1 cellular context compared by ENCODE assay signal in the genomic region with DNA sequence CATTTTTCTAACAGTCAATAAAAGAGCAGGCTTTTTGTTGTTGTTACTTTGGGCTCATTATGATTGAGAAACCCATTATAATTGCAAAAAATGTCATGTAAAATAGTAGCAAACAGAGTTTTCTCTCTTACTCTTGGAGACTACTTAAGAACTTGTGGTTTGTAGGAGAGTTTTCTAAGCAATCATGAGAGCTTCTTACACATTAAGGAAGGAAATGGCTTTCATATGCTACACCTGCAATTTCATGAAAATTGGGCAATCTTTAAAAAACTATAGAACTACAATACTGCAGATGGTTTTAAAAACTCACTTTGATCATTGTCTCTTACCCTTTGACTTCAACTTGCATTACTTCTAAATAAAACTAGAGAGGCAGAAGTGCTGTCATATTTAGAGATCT.
TF ChIP-seq lines count a peak whose summit lies in the region.

No MANE protein-coding gene starts in this region.

TF ChIP-seq in GM23338, 12 proteins besides CTCF, POLR2A, EP300 and RAD21 (continued from another document):
- TF ChIP-seq, protein P1, sequence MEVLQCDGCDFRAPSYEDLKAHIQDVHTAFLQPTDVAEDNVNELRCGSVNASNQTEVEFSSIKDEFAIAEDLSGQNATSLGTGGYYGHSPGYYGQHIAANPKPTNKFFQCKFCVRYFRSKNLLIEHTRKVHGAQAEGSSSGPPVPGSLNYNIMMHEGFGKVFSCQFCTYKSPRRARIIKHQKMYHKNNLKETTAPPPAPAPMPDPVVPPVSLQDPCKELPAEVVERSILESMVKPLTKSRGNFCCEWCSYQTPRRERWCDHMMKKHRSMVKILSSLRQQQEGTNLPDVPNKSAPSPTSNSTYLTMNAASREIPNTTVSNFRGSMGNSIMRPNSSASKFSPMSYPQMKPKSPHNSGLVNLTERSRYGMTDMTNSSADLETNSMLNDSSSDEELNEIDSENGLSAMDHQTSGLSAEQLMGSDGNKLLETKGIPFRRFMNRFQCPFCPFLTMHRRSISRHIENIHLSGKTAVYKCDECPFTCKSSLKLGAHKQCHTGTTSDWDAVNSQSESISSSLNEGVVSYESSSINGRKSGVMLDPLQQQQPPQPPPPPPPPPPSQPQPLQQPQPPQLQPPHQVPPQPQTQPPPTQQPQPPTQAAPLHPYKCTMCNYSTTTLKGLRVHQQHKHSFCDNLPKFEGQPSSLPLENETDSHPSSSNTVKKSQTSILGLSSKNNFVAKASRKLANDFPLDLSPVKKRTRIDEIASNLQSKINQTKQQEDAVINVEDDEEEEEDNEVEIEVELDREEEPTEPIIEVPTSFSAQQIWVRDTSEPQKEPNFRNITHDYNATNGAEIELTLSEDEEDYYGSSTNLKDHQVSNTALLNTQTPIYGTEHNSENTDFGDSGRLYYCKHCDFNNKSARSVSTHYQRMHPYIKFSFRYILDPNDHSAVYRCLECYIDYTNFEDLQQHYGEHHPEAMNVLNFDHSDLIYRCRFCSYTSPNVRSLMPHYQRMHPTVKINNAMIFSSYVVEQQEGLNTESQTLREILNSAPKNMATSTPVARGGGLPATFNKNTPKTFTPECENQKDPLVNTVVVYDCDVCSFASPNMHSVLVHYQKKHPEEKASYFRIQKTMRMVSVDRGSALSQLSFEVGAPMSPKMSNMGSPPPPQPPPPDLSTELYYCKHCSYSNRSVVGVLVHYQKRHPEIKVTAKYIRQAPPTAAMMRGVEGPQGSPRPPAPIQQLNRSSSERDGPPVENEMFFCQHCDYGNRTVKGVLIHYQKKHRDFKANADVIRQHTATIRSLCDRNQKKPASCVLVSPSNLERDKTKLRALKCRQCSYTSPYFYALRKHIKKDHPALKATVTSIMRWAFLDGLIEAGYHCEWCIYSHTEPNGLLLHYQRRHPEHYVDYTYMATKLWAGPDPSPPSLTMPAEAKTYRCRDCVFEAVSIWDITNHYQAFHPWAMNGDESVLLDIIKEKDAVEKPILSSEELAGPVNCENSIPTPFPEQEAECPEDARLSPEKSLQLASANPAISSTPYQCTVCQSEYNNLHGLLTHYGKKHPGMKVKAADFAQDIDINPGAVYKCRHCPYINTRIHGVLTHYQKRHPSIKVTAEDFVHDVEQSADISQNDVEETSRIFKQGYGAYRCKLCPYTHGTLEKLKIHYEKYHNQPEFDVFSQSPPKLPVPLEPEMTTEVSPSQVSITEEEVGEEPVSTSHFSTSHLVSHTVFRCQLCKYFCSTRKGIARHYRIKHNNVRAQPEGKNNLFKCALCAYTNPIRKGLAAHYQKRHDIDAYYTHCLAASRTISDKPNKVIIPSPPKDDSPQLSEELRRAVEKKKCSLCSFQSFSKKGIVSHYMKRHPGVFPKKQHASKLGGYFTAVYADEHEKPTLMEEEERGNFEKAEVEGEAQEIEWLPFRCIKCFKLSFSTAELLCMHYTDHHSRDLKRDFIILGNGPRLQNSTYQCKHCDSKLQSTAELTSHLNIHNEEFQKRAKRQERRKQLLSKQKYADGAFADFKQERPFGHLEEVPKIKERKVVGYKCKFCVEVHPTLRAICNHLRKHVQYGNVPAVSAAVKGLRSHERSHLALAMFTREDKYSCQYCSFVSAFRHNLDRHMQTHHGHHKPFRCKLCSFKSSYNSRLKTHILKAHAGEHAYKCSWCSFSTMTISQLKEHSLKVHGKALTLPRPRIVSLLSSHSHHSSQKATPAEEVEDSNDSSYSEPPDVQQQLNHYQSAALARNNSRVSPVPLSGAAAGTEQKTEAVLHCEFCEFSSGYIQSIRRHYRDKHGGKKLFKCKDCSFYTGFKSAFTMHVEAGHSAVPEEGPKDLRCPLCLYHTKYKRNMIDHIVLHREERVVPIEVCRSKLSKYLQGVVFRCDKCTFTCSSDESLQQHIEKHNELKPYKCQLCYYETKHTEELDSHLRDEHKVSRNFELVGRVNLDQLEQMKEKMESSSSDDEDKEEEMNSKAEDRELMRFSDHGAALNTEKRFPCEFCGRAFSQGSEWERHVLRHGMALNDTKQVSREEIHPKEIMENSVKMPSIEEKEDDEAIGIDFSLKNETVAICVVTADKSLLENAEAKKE (CRISPR knock-in tag; IDR thresholded peaks at IDR 0.05): no peak
- TF ChIP-seq ZNF331 (CRISPR knock-in tag; IDR thresholded peaks at IDR 0.05; ENCODE audit: low read depth) (no peak), CREB1 (CRISPR knock-in tag; IDR thresholded peaks at IDR 0.05; ENCODE audit: low read depth) (no peak), JUNB (IDR thresholded peaks at IDR 0.05; ENCODE audit: unreplicated experiment) (no peak), POLR2AphosphoS5 (IDR thresholded peaks at IDR 0.05; ENCODE audit: low read depth) (no peak), STAT1 (IDR thresholded peaks at IDR 0.05; ENCODE audit: unreplicated experiment) (no peak)
- TF ChIP-seq, protein P2, sequence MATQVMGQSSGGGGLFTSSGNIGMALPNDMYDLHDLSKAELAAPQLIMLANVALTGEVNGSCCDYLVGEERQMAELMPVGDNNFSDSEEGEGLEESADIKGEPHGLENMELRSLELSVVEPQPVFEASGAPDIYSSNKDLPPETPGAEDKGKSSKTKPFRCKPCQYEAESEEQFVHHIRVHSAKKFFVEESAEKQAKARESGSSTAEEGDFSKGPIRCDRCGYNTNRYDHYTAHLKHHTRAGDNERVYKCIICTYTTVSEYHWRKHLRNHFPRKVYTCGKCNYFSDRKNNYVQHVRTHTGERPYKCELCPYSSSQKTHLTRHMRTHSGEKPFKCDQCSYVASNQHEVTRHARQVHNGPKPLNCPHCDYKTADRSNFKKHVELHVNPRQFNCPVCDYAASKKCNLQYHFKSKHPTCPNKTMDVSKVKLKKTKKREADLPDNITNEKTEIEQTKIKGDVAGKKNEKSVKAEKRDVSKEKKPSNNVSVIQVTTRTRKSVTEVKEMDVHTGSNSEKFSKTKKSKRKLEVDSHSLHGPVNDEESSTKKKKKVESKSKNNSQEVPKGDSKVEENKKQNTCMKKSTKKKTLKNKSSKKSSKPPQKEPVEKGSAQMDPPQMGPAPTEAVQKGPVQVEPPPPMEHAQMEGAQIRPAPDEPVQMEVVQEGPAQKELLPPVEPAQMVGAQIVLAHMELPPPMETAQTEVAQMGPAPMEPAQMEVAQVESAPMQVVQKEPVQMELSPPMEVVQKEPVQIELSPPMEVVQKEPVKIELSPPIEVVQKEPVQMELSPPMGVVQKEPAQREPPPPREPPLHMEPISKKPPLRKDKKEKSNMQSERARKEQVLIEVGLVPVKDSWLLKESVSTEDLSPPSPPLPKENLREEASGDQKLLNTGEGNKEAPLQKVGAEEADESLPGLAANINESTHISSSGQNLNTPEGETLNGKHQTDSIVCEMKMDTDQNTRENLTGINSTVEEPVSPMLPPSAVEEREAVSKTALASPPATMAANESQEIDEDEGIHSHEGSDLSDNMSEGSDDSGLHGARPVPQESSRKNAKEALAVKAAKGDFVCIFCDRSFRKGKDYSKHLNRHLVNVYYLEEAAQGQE (IDR thresholded peaks at IDR 0.05; ENCODE audit: unreplicated experiment): no peak
TF ChIP-seq in GM23338: peak in this region for 0.
